Comparison of ENCODE assay signal across 15 cellular contexts in genomic region chr2:98833172-98833916, GRCh38.
A peak's percentile ranks its signal among the peaks of the same experiment; 100 is the strongest.
DNase-seq lines count a peak whose midpoint lies in the region; ATAC-seq and TF ChIP-seq lines count a peak whose summit lies in the region.
"Had no signal": no experiment of that assay in that cellular context is flagged by ENCODE, and none has a peak within 500 bp of the region (broad histone marks: within the 10 kb centered on the region; RNA-seq: fewer than 3 reads in every experiment).

No MANE protein-coding gene starts in this region.

- peak overlapping the region; percentile 54 for H3K27ac Mint-ChIP-seq in activated naive CD8-positive, alpha-beta T cell treated with anti-CD3 and anti-CD28 coated beads, Interleukin-2, amount 10 ng/mL, durations not matched to agents 7 days and 5 days
- H3K27ac Mint-ChIP-seq: mesothelial cell of epicardium had no signal

- peak overlapping the region; percentile 51 to 58 for H3K27ac ChIP-seq in right atrium auricular region
- H3K27ac ChIP-seq: prostate gland had no signal

- no peaks in the 10 kb centered on the region for H3K9me3 ChIP-seq in right atrium auricular region
- H3K9me3 ChIP-seq: prostate gland had no signal

- no peak overlapping the region for H3K4me3 ChIP-seq in right atrium auricular region
- H3K4me3 ChIP-seq: prostate gland had no signal

- no peak for TF ChIP-seq CTCF in right atrium auricular region (IDR thresholded peaks at IDR 0.05)

- no peak for ATAC-seq in activated naive CD8-positive, alpha-beta T cell treated with anti-CD3 and anti-CD28 coated beads, Interleukin-2, amount 10 ng/mL, durations not matched to agents 7 days and 5 days (ENCODE audit: low read depth)
- ATAC-seq in stimulated activated naive CD8-positive, alpha-beta T cell treated with anti-CD3 and anti-CD28 coated beads, Interleukin-15, Interleukin-2, amounts not matched to agents 100 U/mL and 50 U/mL, for 24 hours = peak; percentile 62
- no peak for ATAC-seq in GM19452 (IDR thresholded peaks at IDR 0.05; ENCODE audit: unreplicated experiment)
- ATAC-seq in HG03342 (IDR thresholded peaks at IDR 0.05; ENCODE audit: unreplicated experiment) = no peak

- no peaks in the 10 kb centered on the region for H3K27me3 Mint-ChIP-seq in activated naive CD8-positive, alpha-beta T cell treated with anti-CD3 and anti-CD28 coated beads, Interleukin-2, amount 10 ng/mL, durations not matched to agents 7 days and 5 days

- no peaks in the 10 kb centered on the region for H3K36me3 ChIP-seq in right atrium auricular region
- H3K36me3 ChIP-seq: prostate gland had no signal

- POLR2A ChIA-PET in activated naive CD8-positive, alpha-beta T cell treated with anti-CD3 and anti-CD28 coated beads, Interleukin-2, amount 10 ng/mL, durations not matched to agents 7 days and 5 days (lab: Charles Lee) = interaction anchor here (0.6 to 1.4 kb wide), 2 partner anchors 62 to 901 kb away, joined by 3 to 4 read pairs; no protein-coding TSS in a partner anchor

- H3K4me3 Mint-ChIP-seq in activated naive CD8-positive, alpha-beta T cell treated with anti-CD3 and anti-CD28 coated beads, Interleukin-2, amount 10 ng/mL, durations not matched to agents 7 days and 5 days = no peak overlapping the region
- H3K4me3 Mint-ChIP-seq: mesothelial cell of epicardium had no signal

- peak; percentile 27 for DNase-seq in activated CD4-positive, alpha-beta T cell treated with anti-CD3 and anti-CD28 coated beads for 48 hours
- no peak for DNase-seq in activated CD4-positive, alpha-beta T cell treated with anti-CD3 and anti-CD28 coated beads for 1 hour
- DNase-seq in activated naive CD8-positive, alpha-beta T cell treated with anti-CD3 and anti-CD28 coated beads, Interleukin-2, amount 10 ng/mL, durations not matched to agents 7 days and 5 days = no peak
- DNase-seq in right atrium auricular region (ENCODE audit: low spot score) (no peak), NCI-H748 (lab: John Stamatoyannopoulos, UW; ENCODE audit: unreplicated experiment) (no peak)
- DNase-seq in stimulated activated naive CD8-positive, alpha-beta T cell treated with anti-CD3 and anti-CD28 coated beads, Interleukin-15, Interleukin-2, amounts not matched to agents 100 U/mL and 50 U/mL, for 24 hours = no peak
- DNase-seq: activated CD4-positive, alpha-beta T cell treated with anti-CD3 and anti-CD28 coated beads, Interleukin-2, amount 50 U/mL, for 1 hour; amniotic stem cell; DMS53; NCI-H1694; stimulated activated CD4-positive, alpha-beta T cell treated with anti-CD3 and anti-CD28 coated beads, Interleukin-4, amount 100 ng/mL, for 4 hours had no signal

- no peaks in the 10 kb centered on the region for H3K27me3 ChIP-seq in right atrium auricular region

- peaks cover 0 to 16% of the 10 kb centered on the region in 2 donors for H3K4me1 ChIP-seq in right atrium auricular region
- H3K4me1 ChIP-seq: prostate gland had no signal

- no peaks in the 10 kb centered on the region for H3K36me3 Mint-ChIP-seq in activated naive CD8-positive, alpha-beta T cell treated with anti-CD3 and anti-CD28 coated beads, Interleukin-2, amount 10 ng/mL, durations not matched to agents 7 days and 5 days
- H3K36me3 Mint-ChIP-seq: mesothelial cell of epicardium had no signal

- H3K4me1 Mint-ChIP-seq in activated naive CD8-positive, alpha-beta T cell treated with anti-CD3 and anti-CD28 coated beads, Interleukin-2, amount 10 ng/mL, durations not matched to agents 7 days and 5 days = peaks cover 48% of the 10 kb centered on the region

- no peaks in the 10 kb centered on the region for H3K9me3 Mint-ChIP-seq in activated naive CD8-positive, alpha-beta T cell treated with anti-CD3 and anti-CD28 coated beads, Interleukin-2, amount 10 ng/mL, durations not matched to agents 7 days and 5 days
- H3K9me3 Mint-ChIP-seq: mesothelial cell of epicardium had no signal
